Comparison of ENCODE assay signal across 27 cellular contexts in genomic region chr1:82079607-82080006, GRCh38.
"Had no signal": no experiment of that assay in that cellular context is flagged by ENCODE, and none has a peak within 500 bp of the region (broad histone marks: within the 10 kb centered on the region; RNA-seq: fewer than 3 reads in every experiment).

No MANE protein-coding gene starts in this region.

- H3K27me3 ChIP-seq: stomach, suprapubic skin, testis, thyroid gland, tibial artery, tibial nerve, transverse colon, upper lobe of left lung, upper lobe of right lung, uterus, vagina had no signal

- H3K36me3 Mint-ChIP-seq: stimulated activated memory B cell treated with anti-CD40 and anti-IgM and Interleukin-4, amounts not matched to agents 10 μg/mL and 1 μg/mL and 100 μg/mL, for 72 hours; stimulated activated naive B cell treated with anti-CD40 and anti-IgM and Interleukin-4, amounts not matched to agents 10 μg/mL and 1 μg/mL and 100 μg/mL, for 72 hours; type B pancreatic cell had no signal

- H3K27ac ChIP-seq: stomach, suprapubic skin, testis, thoracic aorta, thyroid gland, tibial artery, tibial nerve, transverse colon, upper lobe of left lung, upper lobe of right lung, uterus, vagina had no signal

- H3K27ac Mint-ChIP-seq: stimulated activated memory B cell treated with anti-CD40 and anti-IgM and Interleukin-4, amounts not matched to agents 10 μg/mL and 1 μg/mL and 100 μg/mL, for 72 hours; stimulated activated naive B cell treated with anti-CD40 and anti-IgM and Interleukin-4, amounts not matched to agents 10 μg/mL and 1 μg/mL and 100 μg/mL, for 72 hours; stimulated activated naive CD8-positive, alpha-beta T cell treated with anti-CD3 and anti-CD28 coated beads, Interleukin-15, amount 100 ng/mL, for 72 hours; stimulated activated naive CD8-positive, alpha-beta T cell treated with anti-CD3 and anti-CD28 coated beads, Interleukin-15, Interleukin-2, amounts not matched to agents 100 ng/mL and 50 ng/mL, for 24 hours; type B pancreatic cell had no signal

- H3K27me3 Mint-ChIP-seq: stimulated activated memory B cell treated with anti-CD40 and anti-IgM and Interleukin-4, amounts not matched to agents 10 μg/mL and 1 μg/mL and 100 μg/mL, for 72 hours; stimulated activated naive B cell treated with anti-CD40 and anti-IgM and Interleukin-4, amounts not matched to agents 10 μg/mL and 1 μg/mL and 100 μg/mL, for 72 hours; stimulated activated naive CD8-positive, alpha-beta T cell treated with anti-CD3 and anti-CD28 coated beads, Interleukin-15, amount 100 ng/mL, for 72 hours; stimulated activated naive CD8-positive, alpha-beta T cell treated with anti-CD3 and anti-CD28 coated beads, Interleukin-15, Interleukin-2, amounts not matched to agents 100 ng/mL and 50 ng/mL, for 24 hours; type B pancreatic cell had no signal

- H3K9me3 Mint-ChIP-seq: stimulated activated memory B cell treated with anti-CD40 and anti-IgM and Interleukin-4, amounts not matched to agents 10 μg/mL and 1 μg/mL and 100 μg/mL, for 72 hours; stimulated activated naive B cell treated with anti-CD40 and anti-IgM and Interleukin-4, amounts not matched to agents 10 μg/mL and 1 μg/mL and 100 μg/mL, for 72 hours; stimulated activated naive CD8-positive, alpha-beta T cell treated with anti-CD3 and anti-CD28 coated beads, Interleukin-15, amount 100 ng/mL, for 72 hours; type B pancreatic cell had no signal

- H3K4me3 ChIP-seq: stomach, suprapubic skin, testis, thoracic aorta, thyroid gland, tibial artery, tibial nerve, transverse colon, upper lobe of left lung, upper lobe of right lung, uterus, vagina had no signal

- ATAC-seq: stimulated activated memory B cell treated with anti-CD40 and anti-IgM and Interleukin-4, amounts not matched to agents 10 μg/mL and 1 μg/mL and 100 μg/mL, for 72 hours; stimulated activated naive B cell treated with anti-CD40 and anti-IgM and Interleukin-4, amounts not matched to agents 10 μg/mL and 1 μg/mL and 100 μg/mL, for 72 hours; stimulated activated naive CD8-positive, alpha-beta T cell treated with anti-CD3 and anti-CD28 coated beads, Interleukin-15, amount 100 ng/mL, for 72 hours; stimulated activated naive CD8-positive, alpha-beta T cell treated with anti-CD3 and anti-CD28 coated beads, Interleukin-15, Interleukin-2, amounts not matched to agents 100 U/mL and 50 U/mL, for 24 hours; upper lobe of right lung had no signal

- H3K4me3 Mint-ChIP-seq: stimulated activated memory B cell treated with anti-CD40 and anti-IgM and Interleukin-4, amounts not matched to agents 10 μg/mL and 1 μg/mL and 100 μg/mL, for 72 hours; stimulated activated naive B cell treated with anti-CD40 and anti-IgM and Interleukin-4, amounts not matched to agents 10 μg/mL and 1 μg/mL and 100 μg/mL, for 72 hours; stimulated activated naive CD8-positive, alpha-beta T cell treated with anti-CD3 and anti-CD28 coated beads, Interleukin-15, amount 100 ng/mL, for 72 hours; stimulated activated naive CD8-positive, alpha-beta T cell treated with anti-CD3 and anti-CD28 coated beads, Interleukin-15, Interleukin-2, amounts not matched to agents 100 ng/mL and 50 ng/mL, for 24 hours; type B pancreatic cell had no signal

- H3K4me1 ChIP-seq: stomach, suprapubic skin, testis, tibial artery, transverse colon, upper lobe of left lung, upper lobe of right lung, uterus, vagina had no signal

- DNase-seq: stimulated activated CD4-positive, alpha-beta T cell treated with anti-CD3 and anti-CD28 coated beads, Interleukin-2, amount 100 ng/mL, for 48 hours; stimulated activated CD4-positive, alpha-beta T cell treated with anti-CD3 and anti-CD28 coated beads, Interleukin-4, amount 100 ng/mL, for 1 hour; stimulated activated CD4-positive, alpha-beta T cell treated with anti-CD3 and anti-CD28 coated beads, Interleukin-4, amount 100 ng/mL, for 24 hours; stimulated activated CD4-positive, alpha-beta T cell treated with anti-CD3 and anti-CD28 coated beads, Interleukin-4, amount 100 ng/mL, for 4 hours; stimulated activated CD8-positive, alpha-beta memory T cell treated with anti-CD3 and anti-CD28 coated beads, Interleukin-4, amount 100 ng/mL, for 48 hours; stimulated activated naive B cell treated with anti-CD40 and anti-IgM and Interleukin-4, amounts not matched to agents 10 μg/mL and 1 μg/mL and 100 μg/mL, for 72 hours; stimulated activated naive CD4-positive, alpha-beta T cell; stimulated activated naive CD4-positive, alpha-beta T cell treated with Interleukin-2 at 50 U/mL for 16 hours; stimulated activated naive CD8-positive, alpha-beta T cell treated with anti-CD3 and anti-CD28 coated beads, Interleukin-15, amount 100 ng/mL, for 72 hours; stimulated activated naive CD8-positive, alpha-beta T cell treated with anti-CD3 and anti-CD28 coated beads, Interleukin-15, Interleukin-2, amounts not matched to agents 100 U/mL and 50 U/mL, for 24 hours; stomach; substantia nigra; testis; thyroid gland; tibial artery; transverse colon; trophoblast cell; upper lobe of left lung; upper lobe of right lung; uterus had no signal

- H3K36me3 ChIP-seq: stomach, suprapubic skin, thoracic aorta, thyroid gland, tibial artery, tibial nerve, transverse colon, upper lobe of left lung, upper lobe of right lung, uterus, vagina had no signal

- H3K4me1 Mint-ChIP-seq: stimulated activated memory B cell treated with anti-CD40 and anti-IgM and Interleukin-4, amounts not matched to agents 10 μg/mL and 1 μg/mL and 100 μg/mL, for 72 hours; stimulated activated naive B cell treated with anti-CD40 and anti-IgM and Interleukin-4, amounts not matched to agents 10 μg/mL and 1 μg/mL and 100 μg/mL, for 72 hours; stimulated activated naive CD8-positive, alpha-beta T cell treated with anti-CD3 and anti-CD28 coated beads, Interleukin-15, amount 100 ng/mL, for 72 hours had no signal

- H3K9me3 ChIP-seq: stomach, suprapubic skin, testis, thoracic aorta, thyroid gland, tibial artery, tibial nerve, transverse colon, upper lobe of left lung, upper lobe of right lung, uterus, vagina had no signal
